ENCODE assay signal across 22 cellular contexts in the genomic region with DNA sequence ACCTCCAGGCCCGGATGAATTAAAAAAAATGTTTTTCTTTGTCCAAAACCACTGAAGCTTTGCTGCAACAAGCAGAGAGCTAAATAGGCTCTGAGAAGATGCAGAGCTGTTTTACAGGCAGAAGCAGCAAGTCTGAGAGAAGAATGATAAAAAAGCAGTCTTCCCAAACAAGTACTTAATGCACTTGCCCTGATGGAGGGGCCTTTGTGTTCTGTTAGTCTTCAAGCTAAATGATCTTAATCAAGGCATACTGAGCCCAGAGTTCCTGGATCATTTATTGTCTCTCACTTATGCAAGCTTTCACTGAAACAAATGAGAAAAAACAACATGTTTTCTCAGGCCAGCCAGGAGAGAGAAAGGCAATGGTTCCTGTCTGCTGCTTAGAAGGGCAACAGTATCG.
"Had no signal": no experiment of that assay in that cellular context is flagged by ENCODE, and none has a peak within 500 bp of the region (broad histone marks: within the 10 kb centered on the region; RNA-seq: fewer than 3 reads in every experiment).

No MANE protein-coding gene starts in this region.

- H3K36me3 ChIP-seq: left ventricle myocardium inferior, ovary, right atrium auricular region, right lobe of liver, transverse colon, upper lobe of right lung had no signal

- H3K4me2 ChIP-seq: smooth muscle cell had no signal

- H3K9me3 Mint-ChIP-seq: immature natural killer cell, nephron had no signal

- H3K9me3 ChIP-seq: left ventricle myocardium inferior, ovary, right atrium auricular region, right lobe of liver, transverse colon, upper lobe of right lung had no signal

- H3K4me1 ChIP-seq: right lobe of liver, transverse colon, upper lobe of right lung had no signal

- H3K36me3 Mint-ChIP-seq: immature natural killer cell; stimulated activated memory B cell treated with anti-CD40 and anti-IgM and Interleukin-4, amounts not matched to agents 10 μg/mL and 1 μg/mL and 100 μg/mL, for 72 hours had no signal

- H3K4me3 ChIP-seq: left ventricle myocardium inferior, lung, ovary, right atrium auricular region, right lobe of liver, smooth muscle cell, transverse colon, upper lobe of right lung had no signal

- DNase-seq: hypothalamus; immature natural killer cell; left ventricle myocardium inferior; naive thymus-derived CD8-positive, alpha-beta T cell; ovary; right lobe of liver; stimulated activated CD4-positive, alpha-beta T cell treated with anti-CD3 and anti-CD28 coated beads, Interleukin-1b, Interleukin-23, amount 100 ng/mL, for 48 hours; stimulated activated CD4-positive, alpha-beta T cell treated with anti-CD3 and anti-CD28 coated beads, Interleukin-2, amount 100 ng/mL, for 48 hours; stimulated activated CD4-positive, alpha-beta T cell treated with anti-CD3 and anti-CD28 coated beads, Interleukin-4, amount 100 ng/mL, for 4 hours; stimulated activated CD8-positive, alpha-beta memory T cell treated with anti-CD3 and anti-CD28 coated beads, Interleukin-4, amount 100 ng/mL, for 48 hours; stimulated activated naive CD4-positive, alpha-beta T cell treated with Interleukin-2 at 50 U/mL for 16 hours; stimulated activated naive CD8-positive, alpha-beta T cell treated with anti-CD3 and anti-CD28 coated beads, Interleukin-15, amount 100 ng/mL, for 72 hours; substantia nigra; transverse colon had no signal

- H3K27ac Mint-ChIP-seq: immature natural killer cell; memory B cell; naive thymus-derived CD8-positive, alpha-beta T cell; nephron; progenitor cell of endocrine pancreas; stimulated activated memory B cell treated with anti-CD40 and anti-IgM and Interleukin-4, amounts not matched to agents 10 μg/mL and 1 μg/mL and 100 μg/mL, for 72 hours; stimulated activated naive CD8-positive, alpha-beta T cell treated with anti-CD3 and anti-CD28 coated beads, Interleukin-15, amount 100 ng/mL, for 72 hours had no signal

- ATAC-seq: naive thymus-derived CD8-positive, alpha-beta T cell; right lobe of liver; stimulated activated memory B cell treated with anti-CD40 and anti-IgM and Interleukin-4, amounts not matched to agents 10 μg/mL and 1 μg/mL and 100 μg/mL, for 72 hours; stimulated activated naive CD8-positive, alpha-beta T cell treated with anti-CD3 and anti-CD28 coated beads, Interleukin-15, amount 100 ng/mL, for 72 hours; upper lobe of right lung had no signal

- H3K27me3 ChIP-seq: ovary, right atrium auricular region, right lobe of liver, transverse colon, upper lobe of right lung had no signal

- H3K27ac ChIP-seq: left ventricle myocardium inferior, ovary, right atrium auricular region, right lobe of liver, transverse colon, upper lobe of right lung had no signal

- H3K4me3 Mint-ChIP-seq: immature natural killer cell; memory B cell; naive thymus-derived CD8-positive, alpha-beta T cell; nephron; stimulated activated memory B cell treated with anti-CD40 and anti-IgM and Interleukin-4, amounts not matched to agents 10 μg/mL and 1 μg/mL and 100 μg/mL, for 72 hours; stimulated activated naive CD8-positive, alpha-beta T cell treated with anti-CD3 and anti-CD28 coated beads, Interleukin-15, amount 100 ng/mL, for 72 hours had no signal

- H3K4me1 Mint-ChIP-seq: immature natural killer cell; memory B cell; naive thymus-derived CD8-positive, alpha-beta T cell; nephron; stimulated activated memory B cell treated with anti-CD40 and anti-IgM and Interleukin-4, amounts not matched to agents 10 μg/mL and 1 μg/mL and 100 μg/mL, for 72 hours; stimulated activated naive CD8-positive, alpha-beta T cell treated with anti-CD3 and anti-CD28 coated beads, Interleukin-15, amount 100 ng/mL, for 72 hours had no signal
